In the genomic region with DNA sequence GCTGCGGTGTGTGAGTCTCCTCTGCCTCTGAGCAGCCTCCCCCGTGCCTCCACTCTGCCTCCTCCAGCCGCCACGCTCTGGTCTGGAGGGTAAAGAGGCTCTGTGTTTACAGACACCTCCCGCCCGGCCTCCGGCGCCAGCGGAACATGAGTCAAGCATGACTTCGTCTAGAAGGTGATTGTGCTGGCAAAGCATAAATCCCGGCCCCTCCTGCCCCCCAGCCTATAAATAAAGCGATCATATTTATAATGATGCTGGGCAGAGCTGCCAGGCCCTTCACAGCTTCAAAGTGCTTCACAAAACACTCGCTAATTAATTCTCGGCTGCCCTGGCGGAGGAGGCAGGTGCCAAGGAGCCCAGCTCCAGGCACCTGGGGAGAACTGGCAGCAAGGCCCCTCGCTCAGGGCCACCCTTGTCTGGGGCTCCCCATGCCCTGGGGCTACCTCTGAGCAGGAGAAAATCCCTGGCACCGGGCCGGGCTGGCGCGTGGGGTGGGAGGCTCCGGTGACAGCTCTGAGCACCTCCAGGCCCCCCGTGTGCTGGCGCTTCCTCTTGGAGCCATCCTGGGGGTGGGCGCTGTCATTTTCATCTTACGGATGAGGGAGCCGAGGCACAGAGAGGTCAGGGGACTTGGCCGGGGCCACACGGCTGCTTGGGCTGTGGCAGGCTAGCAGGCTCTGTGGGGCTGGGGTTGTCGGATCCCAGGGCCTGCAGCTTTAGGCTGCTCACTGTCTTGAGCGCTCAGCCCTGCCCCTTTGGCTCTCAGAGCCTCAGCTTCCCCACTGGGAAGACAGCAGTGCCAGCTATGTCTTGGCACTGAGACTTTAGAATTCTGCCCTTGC, we compare ENCODE assay signal across 8 cellular contexts.
DNase-seq lines count a peak whose midpoint lies in the region; ATAC-seq and TF ChIP-seq lines count a peak whose summit lies in the region.

No MANE protein-coding gene starts in this region.

- intact Hi-C loops in esophagus muscularis mucosa (cut with DNase I) = no loop called here
- intact Hi-C loops in psoas muscle (cut with DNase I) = loop anchor here in 1 of 2 donors (5.0 kb wide), 2 partner anchors 37 to 82 kb away; no protein-coding TSS in a partner anchor

- peak overlapping the region; percentile 42 to 83 (median 76) for H3K27ac ChIP-seq in esophagus muscularis mucosa (replicated peaks in 1 of 4)
- peak overlapping the region; percentile 81 for H3K27ac ChIP-seq in psoas muscle

- H3K4me3 ChIP-seq in esophagus muscularis mucosa (no peak overlapping the region), psoas muscle (peak overlapping the region; percentile 31)

- 67% methylated on average over 18 of the region's 30 CpGs for WGBS in esophagus muscularis mucosa
- 32 to 41% (median 35%) methylated on average over 29 to 30 of the region's 30 CpGs for WGBS in psoas muscle, 3 donors

- ATAC-seq in psoas muscle = peak; percentile 63 to 78 (median 70)
- no peak for ATAC-seq in GM19467 (IDR thresholded peaks at IDR 0.05; ENCODE audit: unreplicated experiment)
- no peak for ATAC-seq in GM18519 (IDR thresholded peaks at IDR 0.05; ENCODE audit: low FRiP score, unreplicated experiment)

- TF ChIP-seq CTCF in esophagus muscularis mucosa (IDR thresholded peaks at IDR 0.05) (no peak), psoas muscle (IDR thresholded peaks at IDR 0.05) (no peak)

- TF ChIP-seq POLR2A in esophagus muscularis mucosa (IDR thresholded peaks at IDR 0.05; ENCODE audit: low read depth) = no peak

- DNase-seq in ELF-1 (ENCODE audit: low read depth, low spot score) (peak; percentile 20), NCI-H69 (lab: John Stamatoyannopoulos, UW) (peak; percentile 100), esophagus muscularis mucosa (ENCODE audit: extremely low spot score) (no peak), psoas muscle (peak; percentile 79 to 94), activated T-cell treated with anti-CD3 and anti-CD28 coated beads for 4 hours (no peak), NCI-H524 treated with DMSO at 0.1 percent for 48 hours (lab: John Stamatoyannopoulos, UW) (no peak)

- H3K9me3 ChIP-seq in esophagus muscularis mucosa (no peaks in the 10 kb centered on the region), psoas muscle (no peaks in the 10 kb centered on the region)

- TF ChIP-seq EP300 in esophagus muscularis mucosa (IDR thresholded peaks at IDR 0.05) = no peak

- H3K36me3 ChIP-seq in esophagus muscularis mucosa (peaks cover 10 to 52% (median 36%) of the 10 kb centered on the region in 4 donors), psoas muscle (ENCODE audit: insufficient read depth in 1 of 2, low read depth in 1 of 2) (peaks cover 0 to 29% of the 10 kb centered on the region in 2 donors)

- H3K4me1 ChIP-seq in esophagus muscularis mucosa (peaks cover 78 to 98% (median 90%) of the 10 kb centered on the region in 4 donors), psoas muscle (peaks cover 86% of the 10 kb centered on the region)

- no peaks in the 10 kb centered on the region for H3K27me3 ChIP-seq in esophagus muscularis mucosa
- H3K27me3 ChIP-seq in psoas muscle (ENCODE audit: insufficient read depth in 3 of 3, low read length in 2 of 3) = no peaks in the 10 kb centered on the region

Comparison
In these comparisons a context has a peak if more than half of its experiments do, and no peak if none do; other contexts are left out.
1. DNase-seq: peak in ELF-1 (single experiment), NCI-H69 (single experiment) and psoas muscle (2 of 2); none in esophagus muscularis mucosa (single experiment), activated T-cell treated with anti-CD3 and anti-CD28 coated beads for 4 hours (single experiment) and NCI-H524 treated with DMSO at 0.1 percent for 48 hours (single experiment).
2. ATAC-seq: peak in psoas muscle (4 of 4); none in GM19467 (single experiment) and GM18519 (single experiment).